ENCODE assay signal across 8 cellular contexts in genomic region chr6:29941916-29942274, GRCh38. TPM values are rescaled to one million over a fixed set of nuclear protein-coding genes. Genes with fewer than 3 reads are reported as not detected.
DNase-seq lines count a peak whose midpoint lies in the region; ATAC-seq and TF ChIP-seq lines count a peak whose summit lies in the region.

No MANE protein-coding gene starts in this region.

- H3K36me3 ChIP-seq in right lobe of liver (no peaks in the 10 kb centered on the region), tibial nerve (peaks cover 0 to 5% (median 0%) of the 10 kb centered on the region in 3 donors)

- WGBS in right lobe of liver (ENCODE audit: insufficient coverage, low coverage, low lambda C conversion rate, missing lambda C conversion rate) = 0% methylated on average over 2 of the region's 5 CpGs
- WGBS in tibial nerve, 2 donors = 1% methylated on average over 5 of the region's 5 CpGs

- no peaks in the 10 kb centered on the region for H3K4me1 ChIP-seq in right lobe of liver
- H3K4me1 ChIP-seq in tibial nerve = peaks cover 0 to 23% (median 0%) of the 10 kb centered on the region in 4 donors

- in situ Hi-C loops in astrocyte of the spinal cord (cut with HindIII; ENCODE audit: low sequenced_read_pairs) = no loop called here

- intact Hi-C loops in activated CD4-positive, alpha-beta T cell treated with anti-CD3 and anti-CD28 coated beads for 36 hours (cut with DNase I, micrococcal nuclease) = loop anchor here (1.0 to 5.0 kb wide), 12 partner anchors 15 to 1415 kb away; partner anchors contain the start of genes HLA-B (in 1 of the 2), HLA-F (in 1 of the 2), PPP1R11 (in 1 of the 2) and TRIM26 (in 1 of the 2)
- intact Hi-C loops in right lobe of liver (cut with DNase I) (no loop called here), left colon (cut with DNase I, micrococcal nuclease) (no loop called here)

- H3K4me1 Mint-ChIP-seq in activated CD4-positive, alpha-beta T cell treated with anti-CD3 and anti-CD28 coated beads for 36 hours = peaks cover 55% of the 10 kb centered on the region

- POLR2A ChIA-PET in activated CD4-positive, alpha-beta T cell treated with anti-CD3 and anti-CD28 coated beads for 36 hours (lab: Charles Lee) = interaction anchor here (0.9 kb wide), 1 partner anchor 151 kb away, joined by 6 read pairs; no protein-coding TSS in a partner anchor

- no peaks in the 10 kb centered on the region for H3K9me3 Mint-ChIP-seq in activated CD4-positive, alpha-beta T cell treated with anti-CD3 and anti-CD28 coated beads for 36 hours (ENCODE audit: low read depth)

- H3K9me3 ChIP-seq in right lobe of liver = no peaks in the 10 kb centered on the region
- no peaks in the 10 kb centered on the region for H3K9me3 ChIP-seq in tibial nerve

- peak overlapping the region; percentile 100 for H3K27ac Mint-ChIP-seq in activated CD4-positive, alpha-beta T cell treated with anti-CD3 and anti-CD28 coated beads for 36 hours

- H3K27ac ChIP-seq in right lobe of liver (peak overlapping the region; percentile 71 to 95 (median 83)), tibial nerve (peak overlapping the region; percentile 74 to 95 (median 92))

- H3K27me3 Mint-ChIP-seq in activated CD4-positive, alpha-beta T cell treated with anti-CD3 and anti-CD28 coated beads for 36 hours = no peaks in the 10 kb centered on the region

- no peak for DNase-seq in activated CD4-positive, alpha-beta T cell treated with anti-CD3 and anti-CD28 coated beads for 36 hours
- DNase-seq in activated CD4-positive, alpha-beta T cell treated with anti-CD3 and anti-CD28 coated beads, Interleukin-2, amount 50 U/mL, for 4 hours = no peak
- peak; percentile 23 for DNase-seq in astrocyte of the spinal cord (ENCODE audit: low read depth, low spot score)
- no peak for DNase-seq in right lobe of liver
- DNase-seq in tibial nerve (ENCODE audit: low spot score in 2 of 2) = no peak
- DNase-seq in NCI-H1092 (lab: John Stamatoyannopoulos, UW) = no peak
- no peak for DNase-seq in left colon

- TF ChIP-seq EP300 in tibial nerve (IDR thresholded peaks at IDR 0.05) = no peak

- H3K27me3 ChIP-seq in right lobe of liver (no peaks in the 10 kb centered on the region), tibial nerve (no peaks in the 10 kb centered on the region)

- TF ChIP-seq POLR2A in right lobe of liver (IDR thresholded peaks at IDR 0.05) (no peak), tibial nerve (IDR thresholded peaks at IDR 0.05) (no peak)

- H3K36me3 Mint-ChIP-seq in activated CD4-positive, alpha-beta T cell treated with anti-CD3 and anti-CD28 coated beads for 36 hours (ENCODE audit: low read depth) = peaks cover 47% of the 10 kb centered on the region

- ATAC-seq in activated CD4-positive, alpha-beta T cell treated with anti-CD3 and anti-CD28 coated beads for 36 hours = no peak
- ATAC-seq in right lobe of liver = peak in 3 of 4 donors; percentile 50 to 58 (median 52)
- no peak for ATAC-seq in left colon
- no peak for ATAC-seq in HG02588 (IDR thresholded peaks at IDR 0.05; ENCODE audit: unreplicated experiment)

- CTCF ChIA-PET in activated CD4-positive, alpha-beta T cell treated with anti-CD3 and anti-CD28 coated beads for 36 hours (lab: Charles Lee) = interaction anchor here (1.4 kb wide), 1 partner anchor 23 kb away, joined by 3 read pairs; no protein-coding TSS in a partner anchor

- H3K4me3 Mint-ChIP-seq in activated CD4-positive, alpha-beta T cell treated with anti-CD3 and anti-CD28 coated beads for 36 hours = peak overlapping the region; percentile 88

- TF ChIP-seq CTCF in astrocyte of the spinal cord (IDR thresholded peaks at IDR 0.05; ENCODE audit: low read depth, low read length) = no peak
- no peak for TF ChIP-seq CTCF in right lobe of liver (IDR thresholded peaks at IDR 0.05)
- no peak for TF ChIP-seq CTCF in tibial nerve (IDR thresholded peaks at IDR 0.05)

- H3K4me3 ChIP-seq in astrocyte of the spinal cord (ENCODE audit: low read depth, low read length) (peak overlapping the region; percentile 76), right lobe of liver (peak overlapping the region; percentile 2 to 56 (median 50)), tibial nerve (peak overlapping the region; percentile 45 to 65 (median 56))

RNA-seq across cellular contexts. Expression of gene HLA-A, which starts 0.4 kb away (rescaled TPM):
- 1,000 to 10,000 TPM; 1,053 to 1,189 TPM for total RNA-seq in activated CD4-positive, alpha-beta T cell treated with anti-CD3 and anti-CD28 coated beads for 36 hours
- total RNA-seq in right lobe of liver (100 to 1,000 TPM; 107 to 561 (median 406) TPM), tibial nerve (100 to 1,000 TPM; 219 to 566 (median 521) TPM), left colon (1,000 to 10,000 TPM; 1,119 to 1,618 TPM)

Comparison
In these comparisons a context has a peak if more than half of its experiments do, and no peak if none do; other contexts are left out.
1. ATAC-seq: peak in right lobe of liver (3 of 4); none in activated CD4-positive, alpha-beta T cell treated with anti-CD3 and anti-CD28 coated beads for 36 hours (single experiment), left colon (single experiment) and HG02588 (single experiment).
2. intact Hi-C loops: an anchor here in activated CD4-positive, alpha-beta T cell treated with anti-CD3 and anti-CD28 coated beads for 36 hours (1.0 to 5.0 kb wide); none called in right lobe of liver and left colon.
3. Peak in every context shown above with its lines, with median percentiles within 50 percentile points of each other: H3K4me3 ChIP-seq.